Comparison of ENCODE assay signal across 8 cellular contexts in genomic region chr11:9461068-9461759, GRCh38. TPM values are rescaled to one million over a fixed set of nuclear protein-coding genes. Genes with fewer than 3 reads are reported as not detected.
DNase-seq lines count a peak whose midpoint lies in the region; ATAC-seq and TF ChIP-seq lines count a peak whose summit lies in the region.

No MANE protein-coding gene starts in this region.

- no peaks in the 10 kb centered on the region for H3K9me3 Mint-ChIP-seq in endothelial cell (ENCODE audit: unreplicated experiment)
- peaks cover 4% of the 10 kb centered on the region for H3K9me3 Mint-ChIP-seq in mesothelial cell of epicardium

- no peaks in the 10 kb centered on the region for H3K27me3 ChIP-seq in HL-60 (ENCODE audit: insufficient read depth, poor library complexity, severe bottlenecking)

- peaks cover 8% of the 10 kb centered on the region for H3K27me3 Mint-ChIP-seq in endothelial cell (ENCODE audit: unreplicated experiment)
- no peaks in the 10 kb centered on the region for H3K27me3 Mint-ChIP-seq in mesothelial cell of epicardium (ENCODE audit: low read depth)

- H3K4me3 ChIP-seq in HL-60 (replicated peaks; ENCODE audit: insufficient read depth, low read length): peak overlapping the region; percentile 47

- no peak for TF ChIP-seq CTCF in HL-60 (IDR thresholded peaks at IDR 0.05; ENCODE audit: insufficient read depth, low read length)
- TF ChIP-seq CTCF in endothelial cell (IDR thresholded peaks at IDR 0.05; ENCODE audit: unreplicated experiment): no peak
- no peak for TF ChIP-seq CTCF in mesothelial cell of epicardium (IDR thresholded peaks at IDR 0.05; ENCODE audit: unreplicated experiment)

- H3K36me3 Mint-ChIP-seq in endothelial cell (ENCODE audit: low read depth, unreplicated experiment) (peaks cover 3% of the 10 kb centered on the region), mesothelial cell of epicardium (peaks cover 7% of the 10 kb centered on the region)

- H3K4me3 Mint-ChIP-seq in endothelial cell (ENCODE audit: unreplicated experiment) (peak overlapping the region; percentile 99), mesothelial cell of epicardium (peak overlapping the region; percentile 94)

- H3K27ac ChIP-seq in HL-60 (replicated peaks): peak overlapping the region; percentile 83

- ATAC-seq in GM19467 (IDR thresholded peaks at IDR 0.05; ENCODE audit: unreplicated experiment): peak; percentile 59

- H3K4me1 Mint-ChIP-seq in endothelial cell (ENCODE audit: unreplicated experiment): peaks cover 16% of the 10 kb centered on the region
- peaks cover 19% of the 10 kb centered on the region for H3K4me1 Mint-ChIP-seq in mesothelial cell of epicardium

- H3K27ac Mint-ChIP-seq in endothelial cell (ENCODE audit: unreplicated experiment) (peak overlapping the region; percentile 99), mesothelial cell of epicardium (peak overlapping the region; percentile 99)

- peak; percentile 91 for DNase-seq in COLO668 (lab: John Stamatoyannopoulos, UW; ENCODE audit: unreplicated experiment)
- peak; percentile 69 to 86 for DNase-seq in HL-60 (ENCODE audit: low read depth in 1 of 2, low spot score in 1 of 2)
- DNase-seq in NOMO-1 (lab: John Stamatoyannopoulos, UW; ENCODE audit: unreplicated experiment in 2 of 2): peak; percentile 79 to 87
- peak; percentile 46 for DNase-seq in activated CD8-positive, alpha-beta memory T cell treated with anti-CD3 and anti-CD28 coated beads, Interleukin-2, amount 50 U/mL, for 24 hours (ENCODE audit: extremely low read depth)
- DNase-seq in endothelial cell (ENCODE audit: low spot score): peak; percentile 75
- peak; percentile 65 to 81 for DNase-seq in mesothelial cell of epicardium (ENCODE audit: low spot score in 2 of 2, unreplicated experiment in 2 of 2)
- peak; percentile 67 to 71 for DNase-seq in stimulated activated CD8-positive, alpha-beta memory T cell treated with anti-CD3 and anti-CD28 coated beads, Interleukin-15, amount 100 ng/mL, for 48 hours (ENCODE audit: low read depth in 2 of 2)

RNA-seq across cellular contexts. Expression of gene ZNF143, which starts 0.4 kb away (rescaled TPM):
- total RNA-seq in endothelial cell (ENCODE audit: unreplicated experiment): 27.2 TPM
- 29.1 to 39.0 TPM (median 32.4 TPM) in 3 replicates for total RNA-seq in mesothelial cell of epicardium

Comparison
In these comparisons a context has a peak if more than half of its experiments do, and no peak if none do; other contexts are left out.
1. Peak in every context shown above with its lines: DNase-seq, ATAC-seq, H3K4me3 ChIP-seq and H3K27ac ChIP-seq.